ENCODE assay signal across 1 cellular context in genomic region chr16:7313170-7313569, GRCh38.
TF ChIP-seq lines count a peak whose summit lies in the region.

No MANE protein-coding gene starts in this region.

TF ChIP-seq in GM23338, 12 proteins besides CTCF, POLR2A, EP300 and RAD21 (continued from another document):
- TF ChIP-seq ZNF462 (CRISPR knock-in tag; IDR thresholded peaks at IDR 0.05) (no peak), EZH2 (IDR thresholded peaks at IDR 0.05; ENCODE audit: low read depth, unreplicated experiment) (no peak), ZNF331 (CRISPR knock-in tag; IDR thresholded peaks at IDR 0.05; ENCODE audit: low read depth) (no peak), JUNB (IDR thresholded peaks at IDR 0.05; ENCODE audit: unreplicated experiment) (no peak)
- TF ChIP-seq, protein P1, sequence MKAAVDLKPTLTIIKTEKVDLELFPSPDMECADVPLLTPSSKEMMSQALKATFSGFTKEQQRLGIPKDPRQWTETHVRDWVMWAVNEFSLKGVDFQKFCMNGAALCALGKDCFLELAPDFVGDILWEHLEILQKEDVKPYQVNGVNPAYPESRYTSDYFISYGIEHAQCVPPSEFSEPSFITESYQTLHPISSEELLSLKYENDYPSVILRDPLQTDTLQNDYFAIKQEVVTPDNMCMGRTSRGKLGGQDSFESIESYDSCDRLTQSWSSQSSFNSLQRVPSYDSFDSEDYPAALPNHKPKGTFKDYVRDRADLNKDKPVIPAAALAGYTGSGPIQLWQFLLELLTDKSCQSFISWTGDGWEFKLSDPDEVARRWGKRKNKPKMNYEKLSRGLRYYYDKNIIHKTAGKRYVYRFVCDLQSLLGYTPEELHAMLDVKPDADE (IDR thresholded peaks at IDR 0.05): no peak
